17 cellular contexts compared by ENCODE assay signal in genomic region chrY:13351443-13351842, GRCh38.
DNase-seq lines count a peak whose midpoint lies in the region; ATAC-seq, FAIRE-seq and TF ChIP-seq lines count a peak whose summit lies in the region.
"Had no signal": no experiment of that assay in that cellular context is flagged by ENCODE, and none has a peak within 500 bp of the region (broad histone marks: within the 10 kb centered on the region; RNA-seq: fewer than 3 reads in every experiment).

No MANE protein-coding gene starts in this region.

- H3K4me1 Mint-ChIP-seq in stimulated activated memory B cell treated with anti-CD40 and anti-IgM and Interleukin-4, amounts not matched to agents 10 μg/mL and 1 μg/mL and 100 μg/mL, for 72 hours = peaks cover 7% of the 10 kb centered on the region

- peaks cover 25% of the 10 kb centered on the region for H3K36me3 Mint-ChIP-seq in stimulated activated memory B cell treated with anti-CD40 and anti-IgM and Interleukin-4, amounts not matched to agents 10 μg/mL and 1 μg/mL and 100 μg/mL, for 72 hours

- H3K27me3 Mint-ChIP-seq in stimulated activated memory B cell treated with anti-CD40 and anti-IgM and Interleukin-4, amounts not matched to agents 10 μg/mL and 1 μg/mL and 100 μg/mL, for 72 hours = no peaks in the 10 kb centered on the region

- no peak overlapping the region for H3K4me3 Mint-ChIP-seq in stimulated activated memory B cell treated with anti-CD40 and anti-IgM and Interleukin-4, amounts not matched to agents 10 μg/mL and 1 μg/mL and 100 μg/mL, for 72 hours
- H3K4me3 Mint-ChIP-seq: CD14-positive monocyte; CD8-positive, alpha-beta T cell had no signal

- FAIRE-seq in RCC 7860 (lab: Jason Lieb, UNC) = peak; percentile 67
- FAIRE-seq: A549, GM12892, GM19239, H54 had no signal

- ATAC-seq in stimulated activated memory B cell treated with anti-CD40 and anti-IgM and Interleukin-4, amounts not matched to agents 10 μg/mL and 1 μg/mL and 100 μg/mL, for 72 hours = no peak
- ATAC-seq in GM18873 (IDR thresholded peaks at IDR 0.05; ENCODE audit: low FRiP score, unreplicated experiment) = no peak
- ATAC-seq: A549; CD8-positive, alpha-beta T cell had no signal

- H3K4me3 ChIP-seq in epithelial cell of esophagus (ENCODE audit: low read length) = no peak overlapping the region
- H3K4me3 ChIP-seq: A549 had no signal

- peak overlapping the region; percentile 35 for H3K27ac Mint-ChIP-seq in stimulated activated memory B cell treated with anti-CD40 and anti-IgM and Interleukin-4, amounts not matched to agents 10 μg/mL and 1 μg/mL and 100 μg/mL, for 72 hours
- H3K27ac Mint-ChIP-seq: CD8-positive, alpha-beta T cell had no signal

- DNase-seq in H4 (ENCODE audit: low spot score) (peak; percentile 1), RCC 7860 (ENCODE audit: low spot score) (peak; percentile 7), epithelial cell of esophagus (ENCODE audit: low read depth) (peak; percentile 54), KG1 (lab: John Stamatoyannopoulos, UW) (no peak), DMS114 treated with DMSO at 0.1 percent for 48 hours (lab: John Stamatoyannopoulos, UW; ENCODE audit: unreplicated experiment) (no peak), kidney tubule cell (ENCODE audit: low spot score) (no peak)
- DNase-seq: Caco-2; CD8-positive, alpha-beta T cell; GDM1; Karpas-422 had no signal

- no peaks in the 10 kb centered on the region for H3K9me3 Mint-ChIP-seq in stimulated activated memory B cell treated with anti-CD40 and anti-IgM and Interleukin-4, amounts not matched to agents 10 μg/mL and 1 μg/mL and 100 μg/mL, for 72 hours
- H3K9me3 Mint-ChIP-seq: CD14-positive monocyte; CD8-positive, alpha-beta T cell had no signal

- no peak for TF ChIP-seq CTCF in epithelial cell of esophagus (IDR thresholded peaks at IDR 0.05; ENCODE audit: insufficient read depth, low read depth, low read length, missing control alignments)

Comparison
In these comparisons a context has a peak if more than half of its experiments do, and no peak if none do; other contexts are left out.
1. DNase-seq: peak in H4 (single experiment), RCC 7860 (single experiment) and epithelial cell of esophagus (single experiment); none in KG1 (single experiment), DMS114 treated with DMSO at 0.1 percent for 48 hours (single experiment) and kidney tubule cell (single experiment).